In genomic region chr6:77463881-77464867, GRCh38 we compare ENCODE assay signal across 8 cellular contexts. TPM values are rescaled to one million over a fixed set of nuclear protein-coding genes. Genes with fewer than 3 reads are reported as not detected.
DNase-seq lines count a peak whose midpoint lies in the region; ATAC-seq and TF ChIP-seq lines count a peak whose summit lies in the region.
"Had no signal": no experiment of that assay in that cellular context is flagged by ENCODE, and none has a peak within 500 bp of the region (broad histone marks: within the 10 kb centered on the region; RNA-seq: fewer than 3 reads in every experiment).

No MANE protein-coding gene starts in this region.

- 2% methylated on average over 61 of the region's 61 CpGs for WGBS in HUES64
- 8% methylated on average over 44 of the region's 61 CpGs for WGBS in suprapubic skin

- H3K27ac ChIP-seq in HUES64 (ENCODE audit: low read depth, low read length) (no peak overlapping the region), suprapubic skin (no peak overlapping the region)

- H3K9ac ChIP-seq in HUES64 (ENCODE audit: low read depth, low read length), result peak overlapping the region; percentile 39; the same call in 1 of the 2 replicates

- no peak for TF ChIP-seq EP300 in suprapubic skin (IDR thresholded peaks at IDR 0.05)

- TF ChIP-seq POLR2A in suprapubic skin (IDR thresholded peaks at IDR 0.05), result no peak

- DNase-seq in cardiac fibroblast (ENCODE audit: low read depth in 2 of 2) (peak in 1 of 2 donors; percentile 29), left colon (no peak), suprapubic skin (ENCODE audit: low spot score in 2 of 2) (no peak), CD1c-positive myeloid dendritic cell (ENCODE audit: extremely low spot score) (no peak)
- DNase-seq: effector memory CD8-positive, alpha-beta T cell had no signal

- TF ChIP-seq CTCF in cardiac fibroblast (IDR thresholded peaks at IDR 0.05; ENCODE audit: low read depth, low read length) (no peak), suprapubic skin (IDR thresholded peaks at IDR 0.05) (no peak)

- intact Hi-C loops in left colon (cut with DNase I, micrococcal nuclease), result no loop called here

- no peaks in the 10 kb centered on the region for H3K9me3 ChIP-seq in HUES64 (ENCODE audit: insufficient read depth, low read depth, low read length)
- H3K9me3 ChIP-seq in suprapubic skin, result no peaks in the 10 kb centered on the region

- H3K4me1 ChIP-seq in HUES64 (ENCODE audit: insufficient read depth, low read length), result peaks cover 5% of the 10 kb centered on the region; the same call in 1 of the 2 replicates
- H3K4me1 ChIP-seq in suprapubic skin, result peaks cover 36% of the 10 kb centered on the region

- peak overlapping the region; percentile 69 for H3K4me3 ChIP-seq in HUES64 (ENCODE audit: low read length)
- peak overlapping the region; percentile 52 to 64 for H3K4me3 ChIP-seq in cardiac fibroblast (replicated peaks in 1 of 2; ENCODE audit: low read depth in 2 of 2, low read length in 2 of 2)
- H3K4me3 ChIP-seq in suprapubic skin, result peak overlapping the region; percentile 45

- H3K36me3 ChIP-seq in HUES64 (ENCODE audit: insufficient read depth, low read length) (no peaks in the 10 kb centered on the region), suprapubic skin (no peaks in the 10 kb centered on the region)

- H3K27me3 ChIP-seq in HUES64 (ENCODE audit: insufficient read depth, low read length) (peaks cover 82% of the 10 kb centered on the region), suprapubic skin (peaks cover 57% of the 10 kb centered on the region)

- ATAC-seq in left colon (peak; percentile 34), HG02884 (IDR thresholded peaks at IDR 0.05; ENCODE audit: unreplicated experiment) (no peak), HG03571 (IDR thresholded peaks at IDR 0.05; ENCODE audit: unreplicated experiment) (no peak)
- ATAC-seq: effector memory CD8-positive, alpha-beta T cell had no signal

RNA-seq across cellular contexts. Expression of gene HTR1B, which starts 0.9 kb away (rescaled TPM):
- 0.25 TPM for polyA plus RNA-seq in HUES64 (2013, experiment 1 of 2)
- 0.38 TPM for polyA plus RNA-seq in HUES64 (2013, experiment 2 of 2)
- total RNA-seq in left colon (under 1 TPM in 1 of 2 donors, not detected in 1; 0.28 TPM), suprapubic skin (under 1 TPM in 1 of 4 donors, not detected in 3; 0.36 TPM)
